In the genomic region with DNA sequence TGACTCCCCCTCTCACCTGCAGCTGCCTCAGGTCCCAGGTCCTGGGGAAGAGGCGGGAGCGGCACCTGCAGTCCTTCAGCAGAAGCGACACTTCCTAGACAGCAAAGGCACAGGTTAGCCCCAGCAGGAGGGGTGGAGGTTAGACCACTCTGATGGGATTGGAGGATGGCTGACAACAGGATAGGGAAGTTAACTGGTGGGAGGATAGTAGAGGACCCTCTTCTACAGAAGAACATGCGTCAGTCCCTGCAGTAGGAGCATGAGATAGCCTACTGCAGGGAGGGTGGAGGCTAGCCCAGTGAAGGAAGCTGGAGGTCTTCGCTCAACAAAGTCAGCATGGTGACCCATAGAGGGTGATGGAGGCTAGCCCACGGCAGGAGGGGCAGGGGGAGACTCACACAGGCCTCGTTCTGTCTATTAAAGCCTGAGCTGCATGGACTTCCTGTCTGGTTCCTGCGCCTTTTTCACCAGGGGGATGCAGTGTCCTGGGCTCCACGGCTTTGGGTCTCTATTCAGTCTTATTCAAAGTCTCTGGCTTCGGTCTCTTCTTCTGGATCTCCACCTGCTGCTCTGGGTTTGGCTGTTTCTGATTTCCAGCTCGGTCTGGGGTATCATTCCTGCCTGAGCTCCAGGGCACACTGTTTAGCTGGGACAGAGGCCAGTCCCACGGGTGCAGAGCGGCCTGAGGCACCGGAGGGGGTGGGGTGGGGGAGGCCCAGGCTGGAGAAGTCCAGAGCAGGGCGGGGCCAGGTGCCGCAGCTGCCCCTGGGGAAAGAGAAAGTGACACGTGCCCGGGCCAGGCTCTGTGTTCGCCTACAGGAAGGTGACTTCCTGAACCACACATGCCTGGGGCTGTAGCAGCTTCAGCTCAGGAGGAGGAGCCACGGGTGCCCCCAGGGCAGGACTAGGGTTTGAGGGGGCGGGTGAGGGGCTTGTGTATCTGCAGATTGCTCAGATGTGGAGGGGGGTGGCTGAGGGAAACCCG, we compare ENCODE assay signal across 1 cellular context.
TF ChIP-seq lines count a peak whose summit lies in the region.

No MANE protein-coding gene starts in this region.

TF ChIP-seq in H1, 55 proteins besides CTCF, POLR2A, EP300 and RAD21:
- no peak for TF ChIP-seq BCL11A (IDR thresholded peaks at IDR 0.05; ENCODE audit: low read depth in 2 of 2, low read length in 2 of 2)
- TF ChIP-seq, protein P1, sequence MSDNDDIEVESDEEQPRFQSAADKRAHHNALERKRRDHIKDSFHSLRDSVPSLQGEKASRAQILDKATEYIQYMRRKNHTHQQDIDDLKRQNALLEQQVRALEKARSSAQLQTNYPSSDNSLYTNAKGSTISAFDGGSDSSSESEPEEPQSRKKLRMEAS (IDR thresholded peaks at IDR 0.05): peak; percentile 34; the same call in 1 of the 2 replicates
